In the genomic region with DNA sequence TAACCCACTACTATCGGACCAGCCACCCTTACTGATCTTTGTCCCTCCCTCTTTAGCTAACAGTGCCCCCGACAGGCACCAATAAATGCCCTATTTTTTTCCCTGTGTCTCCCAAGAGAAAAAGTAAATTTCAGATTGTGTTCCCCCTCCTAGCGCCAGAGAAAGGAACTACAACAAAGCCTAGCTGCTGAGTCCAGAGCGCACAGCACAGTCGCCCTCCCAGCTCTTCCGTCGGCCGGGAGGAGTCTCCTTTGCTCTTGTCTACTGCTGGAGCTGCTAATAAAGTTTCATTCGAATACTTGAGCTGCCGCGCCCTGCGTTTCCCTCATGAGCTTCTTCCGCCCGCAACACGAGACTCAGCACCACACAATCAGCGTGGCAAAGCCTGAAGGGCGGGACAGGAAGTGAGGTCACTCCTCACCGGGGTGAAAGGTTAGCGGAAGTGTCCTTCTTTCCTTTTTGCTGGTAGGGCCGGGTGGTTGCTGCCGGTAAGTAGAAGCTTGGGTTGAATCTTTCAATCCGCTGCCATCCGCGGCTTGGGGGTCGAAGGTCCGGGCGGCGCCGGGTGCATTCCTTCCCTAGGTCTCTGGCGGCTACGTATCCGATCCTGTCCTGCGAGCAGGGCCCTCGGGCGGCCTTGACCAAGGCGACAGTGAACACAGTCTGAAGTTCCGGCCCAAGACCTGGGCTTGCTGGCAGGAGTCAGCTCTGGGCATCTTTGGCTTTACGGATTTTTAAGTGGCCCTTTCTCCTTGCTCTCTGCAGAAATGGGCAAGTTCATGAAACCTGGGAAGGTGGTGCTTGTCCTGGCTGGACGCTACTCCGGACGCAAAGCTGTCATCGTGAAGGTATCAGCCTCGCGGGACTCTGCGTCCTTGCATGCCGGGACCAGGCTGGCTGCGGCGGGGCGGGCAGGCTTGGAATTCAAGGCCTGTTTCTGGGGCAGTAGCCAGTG, we compare ENCODE assay signal across 1 cellular context.
A peak's percentile ranks its signal among the peaks of the same experiment; 100 is the strongest.
TF ChIP-seq lines count a peak whose summit lies in the region.

TSS of gene RPL27 (plus strand) at position 436 of the 955 bp plus-strand sequence. CDS start at position 768, 332 bp downstream.

TF ChIP-seq in K562, 482 proteins besides CTCF, POLR2A, EP300 and RAD21 (continued from another document and continues in another):
- TF ChIP-seq, protein P1, sequence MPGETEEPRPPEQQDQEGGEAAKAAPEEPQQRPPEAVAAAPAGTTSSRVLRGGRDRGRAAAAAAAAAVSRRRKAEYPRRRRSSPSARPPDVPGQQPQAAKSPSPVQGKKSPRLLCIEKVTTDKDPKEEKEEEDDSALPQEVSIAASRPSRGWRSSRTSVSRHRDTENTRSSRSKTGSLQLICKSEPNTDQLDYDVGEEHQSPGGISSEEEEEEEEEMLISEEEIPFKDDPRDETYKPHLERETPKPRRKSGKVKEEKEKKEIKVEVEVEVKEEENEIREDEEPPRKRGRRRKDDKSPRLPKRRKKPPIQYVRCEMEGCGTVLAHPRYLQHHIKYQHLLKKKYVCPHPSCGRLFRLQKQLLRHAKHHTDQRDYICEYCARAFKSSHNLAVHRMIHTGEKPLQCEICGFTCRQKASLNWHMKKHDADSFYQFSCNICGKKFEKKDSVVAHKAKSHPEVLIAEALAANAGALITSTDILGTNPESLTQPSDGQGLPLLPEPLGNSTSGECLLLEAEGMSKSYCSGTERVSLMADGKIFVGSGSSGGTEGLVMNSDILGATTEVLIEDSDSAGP (CRISPR knock-in tag; IDR thresholded peaks at IDR 0.05), result no peak
- TF ChIP-seq TAL1 (IDR thresholded peaks at IDR 0.05) (no peak), DPF2 (IDR thresholded peaks at IDR 0.05) (no peak), NFRKB (IDR thresholded peaks at IDR 0.05; ENCODE audit: low read depth) (peak; percentile 63; the same call in 1 of the 2 replicates), EWSR1 (IDR thresholded peaks at IDR 0.05; ENCODE audit: borderline replicate concordance, low read depth, partially characterized antibody) (no peak), ZBTB17 (CRISPR knock-in tag; IDR thresholded peaks at IDR 0.05) (peak; percentile 13; the same call in 1 of the 2 replicates), PYGO2 (tag; IDR thresholded peaks at IDR 0.05) (no peak), GABPB2 (CRISPR knock-in tag; conservative IDR thresholded peaks at IDR 0.05) (no peak), ZNF507 (tag; conservative IDR thresholded peaks at IDR 0.05) (no peak), MBD2 (IDR thresholded peaks at IDR 0.05; ENCODE audit: borderline replicate concordance, low read depth) (peak; percentile 88), KLF13 (tag; IDR thresholded peaks at IDR 0.05; ENCODE audit: borderline replicate concordance, low read depth) (no peak), ZNF79 (CRISPR knock-in tag; IDR thresholded peaks at IDR 0.05; ENCODE audit: low read depth) (no peak), RFX7 (CRISPR knock-in tag; IDR thresholded peaks at IDR 0.05) (no peak), POLR2AphosphoS2 (IDR thresholded peaks at IDR 0.05; ENCODE audit: low read length) (peak; percentile 84; the same call in 1 of the 2 replicates), MTA3 (IDR thresholded peaks at IDR 0.05; ENCODE audit: borderline replicate concordance) (peak; percentile 94; the same call in 1 of the 2 replicates), CHD4 (IDR thresholded peaks at IDR 0.05; ENCODE audit: insufficient read depth, insufficient replicate concordance, low read depth, low read length, poor library complexity, severe bottlenecking) (no peak), PHF20 (IDR thresholded peaks at IDR 0.05; ENCODE audit: partially characterized antibody) (peak; percentile 98), PML (IDR thresholded peaks at IDR 0.05; ENCODE audit: low read length) (peak; percentile 82), BACH1 (tag; IDR thresholded peaks at IDR 0.05) (no peak), TRIM25 (IDR thresholded peaks at IDR 0.05; ENCODE audit: borderline replicate concordance) (no peak), CBFA2T3 (IDR thresholded peaks at IDR 0.05) (peak; percentile 35; the same call in 1 of the 2 replicates), PRDM10 (IDR thresholded peaks at IDR 0.05; ENCODE audit: partially characterized antibody) (peak; percentile 75), ZNF655 (CRISPR knock-in tag; IDR thresholded peaks at IDR 0.05) (no peak), RREB1 (CRISPR knock-in tag; IDR thresholded peaks at IDR 0.05) (no peak), STAT5B (CRISPR knock-in tag; IDR thresholded peaks at IDR 0.05) (no peak), HDAC6 (IDR thresholded peaks at IDR 0.05; ENCODE audit: low read depth, low read length) (no peak), TCF3 (CRISPR knock-in tag; IDR thresholded peaks at IDR 0.05) (0 out of 2 replicates have a peak, but pooled peaks have one; percentile 27), ZNF584 (CRISPR knock-in tag; IDR thresholded peaks at IDR 0.05; ENCODE audit: low read depth) (peak; percentile 59; the same call in 1 of the 2 replicates), PPARD (CRISPR knock-in tag; IDR thresholded peaks at IDR 0.05) (no peak)
- TF ChIP-seq, protein P2, sequence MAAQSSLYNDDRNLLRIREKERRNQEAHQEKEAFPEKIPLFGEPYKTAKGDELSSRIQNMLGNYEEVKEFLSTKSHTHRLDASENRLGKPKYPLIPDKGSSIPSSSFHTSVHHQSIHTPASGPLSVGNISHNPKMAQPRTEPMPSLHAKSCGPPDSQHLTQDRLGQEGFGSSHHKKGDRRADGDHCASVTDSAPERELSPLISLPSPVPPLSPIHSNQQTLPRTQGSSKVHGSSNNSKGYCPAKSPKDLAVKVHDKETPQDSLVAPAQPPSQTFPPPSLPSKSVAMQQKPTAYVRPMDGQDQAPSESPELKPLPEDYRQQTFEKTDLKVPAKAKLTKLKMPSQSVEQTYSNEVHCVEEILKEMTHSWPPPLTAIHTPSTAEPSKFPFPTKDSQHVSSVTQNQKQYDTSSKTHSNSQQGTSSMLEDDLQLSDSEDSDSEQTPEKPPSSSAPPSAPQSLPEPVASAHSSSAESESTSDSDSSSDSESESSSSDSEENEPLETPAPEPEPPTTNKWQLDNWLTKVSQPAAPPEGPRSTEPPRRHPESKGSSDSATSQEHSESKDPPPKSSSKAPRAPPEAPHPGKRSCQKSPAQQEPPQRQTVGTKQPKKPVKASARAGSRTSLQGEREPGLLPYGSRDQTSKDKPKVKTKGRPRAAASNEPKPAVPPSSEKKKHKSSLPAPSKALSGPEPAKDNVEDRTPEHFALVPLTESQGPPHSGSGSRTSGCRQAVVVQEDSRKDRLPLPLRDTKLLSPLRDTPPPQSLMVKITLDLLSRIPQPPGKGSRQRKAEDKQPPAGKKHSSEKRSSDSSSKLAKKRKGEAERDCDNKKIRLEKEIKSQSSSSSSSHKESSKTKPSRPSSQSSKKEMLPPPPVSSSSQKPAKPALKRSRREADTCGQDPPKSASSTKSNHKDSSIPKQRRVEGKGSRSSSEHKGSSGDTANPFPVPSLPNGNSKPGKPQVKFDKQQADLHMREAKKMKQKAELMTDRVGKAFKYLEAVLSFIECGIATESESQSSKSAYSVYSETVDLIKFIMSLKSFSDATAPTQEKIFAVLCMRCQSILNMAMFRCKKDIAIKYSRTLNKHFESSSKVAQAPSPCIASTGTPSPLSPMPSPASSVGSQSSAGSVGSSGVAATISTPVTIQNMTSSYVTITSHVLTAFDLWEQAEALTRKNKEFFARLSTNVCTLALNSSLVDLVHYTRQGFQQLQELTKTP (IDR thresholded peaks at IDR 0.05; ENCODE audit: low read depth in 1 of 2, partially characterized antibody in 2 of 2), result peak in 1 of 2 experiments; percentile 82
- TF ChIP-seq, protein P3, sequence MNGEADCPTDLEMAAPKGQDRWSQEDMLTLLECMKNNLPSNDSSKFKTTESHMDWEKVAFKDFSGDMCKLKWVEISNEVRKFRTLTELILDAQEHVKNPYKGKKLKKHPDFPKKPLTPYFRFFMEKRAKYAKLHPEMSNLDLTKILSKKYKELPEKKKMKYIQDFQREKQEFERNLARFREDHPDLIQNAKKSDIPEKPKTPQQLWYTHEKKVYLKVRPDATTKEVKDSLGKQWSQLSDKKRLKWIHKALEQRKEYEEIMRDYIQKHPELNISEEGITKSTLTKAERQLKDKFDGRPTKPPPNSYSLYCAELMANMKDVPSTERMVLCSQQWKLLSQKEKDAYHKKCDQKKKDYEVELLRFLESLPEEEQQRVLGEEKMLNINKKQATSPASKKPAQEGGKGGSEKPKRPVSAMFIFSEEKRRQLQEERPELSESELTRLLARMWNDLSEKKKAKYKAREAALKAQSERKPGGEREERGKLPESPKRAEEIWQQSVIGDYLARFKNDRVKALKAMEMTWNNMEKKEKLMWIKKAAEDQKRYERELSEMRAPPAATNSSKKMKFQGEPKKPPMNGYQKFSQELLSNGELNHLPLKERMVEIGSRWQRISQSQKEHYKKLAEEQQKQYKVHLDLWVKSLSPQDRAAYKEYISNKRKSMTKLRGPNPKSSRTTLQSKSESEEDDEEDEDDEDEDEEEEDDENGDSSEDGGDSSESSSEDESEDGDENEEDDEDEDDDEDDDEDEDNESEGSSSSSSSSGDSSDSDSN (IDR thresholded peaks at IDR 0.05; ENCODE audit: borderline replicate concordance in 1 of 2, low read depth in 2 of 2, low read length in 2 of 2), result peak in 1 of 2 experiments; percentile 86; a peak in 2 of 4 replicates
